In the genomic region with DNA sequence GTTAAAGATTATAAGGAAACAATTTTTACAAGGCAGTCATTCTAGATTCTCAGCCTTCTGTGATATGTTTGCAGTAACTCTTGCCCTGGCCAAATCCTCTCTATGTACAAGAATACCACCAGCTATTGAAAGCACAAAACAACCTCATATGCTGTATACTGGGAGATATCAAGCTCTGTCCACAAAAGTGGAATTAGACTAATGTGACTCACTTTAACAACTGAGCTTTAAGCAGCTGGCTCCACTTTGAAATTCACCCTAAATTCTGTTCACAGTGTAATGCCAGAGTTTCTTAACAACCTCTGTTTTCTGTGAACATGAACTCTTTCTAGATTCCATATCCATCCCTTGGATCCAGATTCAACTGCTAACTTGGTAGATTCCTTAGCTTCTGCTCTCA, we compare ENCODE assay signal across 19 cellular contexts. TPM values are rescaled to one million over a fixed set of nuclear protein-coding genes. Genes with fewer than 3 reads are reported as not detected.
A peak's percentile ranks its signal among the peaks of the same experiment; 100 is the strongest.
DNase-seq lines count a peak whose midpoint lies in the region; ATAC-seq and TF ChIP-seq lines count a peak whose summit lies in the region.
"Had no signal": no experiment of that assay in that cellular context is flagged by ENCODE, and none has a peak within 500 bp of the region (broad histone marks: within the 10 kb centered on the region; RNA-seq: fewer than 3 reads in every experiment).

No MANE protein-coding gene starts in this region.

- H3K27ac Mint-ChIP-seq in effector memory CD8-positive, alpha-beta T cell = peak overlapping the region; percentile 4 to 10
- H3K27ac Mint-ChIP-seq: GM23338 had no signal

- intact Hi-C loops in uterus (cut with DNase I; ENCODE audit: low total_unique reads) = no loop called here

- peak overlapping the region; percentile 25 for H3K4me3 ChIP-seq in LNCaP clone FGC (ENCODE audit: low read depth, low read length)
- H3K4me3 ChIP-seq in uterus = no peak overlapping the region
- H3K4me3 ChIP-seq: A549, GM23338 had no signal

- no peaks in the 10 kb centered on the region for H3K27me3 ChIP-seq in uterus

- TF ChIP-seq CTCF in 22Rv1 (IDR thresholded peaks at IDR 0.05) = no peak
- TF ChIP-seq CTCF in LNCaP clone FGC (IDR thresholded peaks at IDR 0.05; ENCODE audit: control insufficient read depth, extremely low read depth, insufficient read depth) = no peak
- no peak for TF ChIP-seq CTCF in uterus (IDR thresholded peaks at IDR 0.05)

- peaks cover under 1% of the 10 kb centered on the region for H3K36me3 Mint-ChIP-seq in effector memory CD8-positive, alpha-beta T cell (ENCODE audit: insufficient read depth)

- H3K9me3 Mint-ChIP-seq in effector memory CD8-positive, alpha-beta T cell = no peaks in the 10 kb centered on the region

- peaks cover 0 to 9% of the 10 kb centered on the region in 2 donors for H3K4me1 ChIP-seq in uterus

- no peak for TF ChIP-seq POLR2A in uterus (IDR thresholded peaks at IDR 0.05)

- no peaks in the 10 kb centered on the region for H3K27me3 Mint-ChIP-seq in effector memory CD8-positive, alpha-beta T cell
- H3K27me3 Mint-ChIP-seq: CD4-positive, alpha-beta memory T cell had no signal

- H3K9me3 ChIP-seq in uterus = no peaks in the 10 kb centered on the region
- H3K9me3 ChIP-seq: A549 had no signal

- no peaks in the 10 kb centered on the region for H3K36me3 ChIP-seq in uterus

- H3K4me1 Mint-ChIP-seq in effector memory CD8-positive, alpha-beta T cell (ENCODE audit: low read depth in 2 of 2) = peaks cover 55 to 77% of the 10 kb centered on the region in 2 donors

- DNase-seq in LNCaP clone FGC (ENCODE audit: low read depth) = peak; percentile 48
- DNase-seq in effector memory CD8-positive, alpha-beta T cell = no peak
- peak; percentile 43 for DNase-seq in myocyte (ENCODE audit: low read depth)
- no peak for DNase-seq in uterus
- no peak for DNase-seq in kidney glomerular epithelial cell (lab: John Stamatoyannopoulos, UW)
- DNase-seq: CD4-positive, alpha-beta memory T cell; DND-41; GF-D8; MM.1S; NCI-H2029; NCI-H2171 treated with DMSO at 0.1 percent for 48 hours; NCI-H774; Right ventricle myocardium superior had no signal

- no peak for ATAC-seq in effector memory CD8-positive, alpha-beta T cell (replicated peaks)
- ATAC-seq in GM18868 (IDR thresholded peaks at IDR 0.05; ENCODE audit: unreplicated experiment) = no peak
- no peak for ATAC-seq in HG03439 (IDR thresholded peaks at IDR 0.05; ENCODE audit: unreplicated experiment)
- ATAC-seq: A549, GM23338 had no signal

- peak overlapping the region in 1 of 2 donors; percentile 5 for H3K4me3 Mint-ChIP-seq in effector memory CD8-positive, alpha-beta T cell
- H3K4me3 Mint-ChIP-seq: GM23338 had no signal

- H3K27ac ChIP-seq in 22Rv1 = 0 out of 2 replicates have a peak overlapping the region, but pooled peaks have one; percentile 1
- no peak overlapping the region for H3K27ac ChIP-seq in uterus
- H3K27ac ChIP-seq: A549, KMS-11 had no signal

RNA-seq across cellular contexts. Expression of a gene that starts 47.6 kb away (rescaled TPM):
- total RNA-seq in myocyte = 18.2 and 21.5 TPM in 2 replicates
- polyA plus RNA-seq in myocyte (2012) = 8.2 TPM
- total RNA-seq in uterus = 10 to 100 TPM; 21.5 to 97.6 (median 53.7) TPM

Comparison
In these comparisons a context has a peak if more than half of its experiments do, and no peak if none do; other contexts are left out.
1. DNase-seq: peak in LNCaP clone FGC (single experiment) and myocyte (single experiment); none in effector memory CD8-positive, alpha-beta T cell (0 of 3), uterus (0 of 2) and kidney glomerular epithelial cell (single experiment).